In genomic region chr17:49388692-49389513, GRCh38 we compare ENCODE assay signal across 10 cellular contexts. TPM values are rescaled to one million over a fixed set of nuclear protein-coding genes. Genes with fewer than 3 reads are reported as not detected.
DNase-seq lines count a peak whose midpoint lies in the region; ATAC-seq and TF ChIP-seq lines count a peak whose summit lies in the region.
"Had no signal": no experiment of that assay in that cellular context is flagged by ENCODE, and none has a peak within 500 bp of the region (broad histone marks: within the 10 kb centered on the region; RNA-seq: fewer than 3 reads in every experiment).

No MANE protein-coding gene starts in this region.

- no peaks in the 10 kb centered on the region for H3K9me3 ChIP-seq in KOPT-K1 (ENCODE audit: insufficient read depth, low read length, poor library complexity, severe bottlenecking)
- no peaks in the 10 kb centered on the region for H3K9me3 ChIP-seq in sigmoid colon
- H3K9me3 ChIP-seq: testis had no signal

- DNase-seq in EH (ENCODE audit: low read depth) (peak; percentile 35), amniotic epithelial cell (ENCODE audit: low read depth) (peak; percentile 14), sigmoid colon (no peak), NCI-H748 treated with DMSO at 0.1 percent for 48 hours (lab: John Stamatoyannopoulos, UW) (no peak), COLO668 (lab: John Stamatoyannopoulos, UW; ENCODE audit: unreplicated experiment) (no peak)
- DNase-seq: DND-41, SHP77, testis had no signal

- H3K4me1 ChIP-seq in sigmoid colon, result peaks cover 0 to 65% (median 54%) of the 10 kb centered on the region in 4 donors

- no peaks in the 10 kb centered on the region for H3K27me3 ChIP-seq in sigmoid colon
- H3K27me3 ChIP-seq: testis had no signal

- H3K36me3 ChIP-seq in KOPT-K1 (ENCODE audit: insufficient read depth, low read length), result no peaks in the 10 kb centered on the region
- H3K36me3 ChIP-seq in sigmoid colon, result no peaks in the 10 kb centered on the region

- WGBS in sigmoid colon, 2 donors, result 81 to 90% methylated on average over 8 of the region's 8 CpGs

- H3K4me3 ChIP-seq in sigmoid colon, result no peak overlapping the region
- H3K4me3 ChIP-seq: testis had no signal

- TF ChIP-seq POLR2A in sigmoid colon (IDR thresholded peaks at IDR 0.05), result no peak

- intact Hi-C loops in sigmoid colon (cut with DNase I), result no loop called here

- TF ChIP-seq EP300 in sigmoid colon (IDR thresholded peaks at IDR 0.05), result no peak

- H3K27ac ChIP-seq in KOPT-K1 (ENCODE audit: low read depth, low read length, poor library complexity, severe bottlenecking) (peak overlapping the region; percentile 48), sigmoid colon (peak overlapping the region in 3 of 4 donors; percentile 0 to 80 (median 29))

- TF ChIP-seq CTCF in sigmoid colon (IDR thresholded peaks at IDR 0.05), result no peak

- no peak for ATAC-seq in HG03196 (IDR thresholded peaks at IDR 0.05; ENCODE audit: unreplicated experiment)

RNA-seq across cellular contexts. Expression of gene PHB1, which starts 25.8 kb away (rescaled TPM):
- total RNA-seq in sigmoid colon, result 100 to 1,000 TPM in 1 of 4 donors, 10 to 100 TPM in 3; 70.9 to 105 (median 94.4) TPM
- 100 to 1,000 TPM; 148 to 279 (median 225) TPM for polyA plus RNA-seq in sigmoid colon

RNA-seq across cellular contexts. Expression of gene ZNF652, which starts 26.9 kb away (rescaled TPM):
- total RNA-seq in sigmoid colon, result 100 to 1,000 TPM in 3 of 4 donors, 10 to 100 TPM in 1; 83.1 to 134 (median 114) TPM
- polyA plus RNA-seq in sigmoid colon, result 10 to 100 TPM; 12.9 to 20.2 (median 14.4) TPM

Comparison
In these comparisons a context has a peak if more than half of its experiments do, and no peak if none do; other contexts are left out.
1. DNase-seq: peak in EH (single experiment) and amniotic epithelial cell (single experiment); none in sigmoid colon (single experiment), NCI-H748 treated with DMSO at 0.1 percent for 48 hours (single experiment) and COLO668 (single experiment).